In the genomic region with DNA sequence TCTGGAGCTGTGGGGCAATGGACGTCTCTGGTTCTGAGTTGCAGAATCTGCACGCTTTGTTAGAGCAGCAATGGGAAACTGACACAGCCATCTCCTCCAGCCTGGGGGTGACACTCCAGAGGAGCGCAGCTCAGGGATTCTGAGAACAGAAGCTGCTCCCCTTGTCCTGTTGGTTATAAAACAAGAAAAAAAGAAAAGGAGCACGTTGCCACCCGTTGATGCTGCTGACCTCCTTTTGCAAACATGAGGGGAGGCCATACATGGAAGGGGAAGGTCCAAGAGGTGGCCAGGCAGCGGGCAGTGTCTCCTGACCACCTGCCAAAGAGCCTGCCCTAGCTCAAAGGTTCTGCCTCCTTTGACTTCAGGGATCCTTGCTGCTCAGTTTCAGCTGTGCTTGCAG, we compare ENCODE assay signal across 5 cellular contexts.
"Had no signal": no experiment of that assay in that cellular context is flagged by ENCODE, and none has a peak within 500 bp of the region (broad histone marks: within the 10 kb centered on the region; RNA-seq: fewer than 3 reads in every experiment).

No MANE protein-coding gene starts in this region.

- H3K4me3 ChIP-seq: GM23338, K562 had no signal

- H3K4me3 Mint-ChIP-seq: GM23338, H9 had no signal

- DNase-seq: H9, HCEC 1CT, IMR-90 had no signal

- H3K27ac Mint-ChIP-seq: GM23338, H9 had no signal

- H3K4me2 ChIP-seq: GM23338 had no signal

- ATAC-seq: GM23338, K562 had no signal

- H2AFZ ChIP-seq: GM23338 had no signal
